In the genomic region with DNA sequence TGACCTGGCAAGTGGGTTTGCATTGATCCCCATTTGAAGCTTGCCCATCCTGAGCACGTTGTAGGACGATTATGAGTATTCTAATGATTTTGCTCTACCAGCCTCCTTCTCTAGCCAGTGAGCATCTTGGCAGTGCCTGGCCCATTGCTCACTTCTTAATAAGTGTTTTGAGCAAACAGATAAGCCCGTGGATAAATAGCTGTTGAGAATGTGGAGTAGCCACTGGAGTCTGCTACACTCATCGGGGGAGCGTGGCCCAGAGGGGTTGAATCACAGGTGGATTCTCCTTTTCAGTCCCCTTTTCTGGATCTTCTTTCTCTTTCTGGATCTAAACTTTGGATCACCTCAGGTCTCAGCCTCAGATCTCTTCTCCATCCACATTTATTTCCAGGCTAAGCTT, we compare ENCODE assay signal across 37 cellular contexts. TPM values are rescaled to one million over a fixed set of nuclear protein-coding genes. Genes with fewer than 3 reads are reported as not detected.
"Had no signal": no experiment of that assay in that cellular context is flagged by ENCODE, and none has a peak within 500 bp of the region (broad histone marks: within the 10 kb centered on the region; RNA-seq: fewer than 3 reads in every experiment).

No MANE protein-coding gene starts in this region.

- ATAC-seq: activated naive CD4-positive, alpha-beta T cell treated with anti-CD3 and anti-CD28 coated beads, Interleukin-2, amount 50 U/mL, for 72 hours; activated naive CD8-positive, alpha-beta T cell treated with anti-CD3 and anti-CD28 coated beads, Interleukin-2, amount 50 U/mL, for 24 hours; activated T-cell treated with anti-CD3 and anti-CD28 coated beads, Interleukin-2, amount 50 U/mL, for 4 hours; activated T-cell treated with anti-CD3 and anti-CD28 coated beads, Interleukin-2, amount 50 U/mL, for 72 hours; activated T-helper 17 cell treated with anti-CD3 and anti-CD28 coated beads, Interleukin-2, amount 50 U/mL, for 72 hours; body of pancreas had no signal

- H3K36me3 ChIP-seq: adrenal gland, ascending aorta, brain microvascular endothelial cell, breast epithelium, cardiac muscle cell had no signal

- H3K9me3 ChIP-seq: adrenal gland, ascending aorta, body of pancreas, breast epithelium had no signal

- H3K27ac ChIP-seq: adrenal gland, ascending aorta, body of pancreas, brain microvascular endothelial cell, breast epithelium, cardiac muscle cell had no signal

- H3K27me3 ChIP-seq: adrenal gland, ascending aorta, body of pancreas, brain microvascular endothelial cell, breast epithelium had no signal

- H3K4me3 ChIP-seq: adrenal gland, ascending aorta, body of pancreas, breast epithelium, cardiac muscle cell had no signal

- FAIRE-seq: astrocyte, bronchial epithelial cell had no signal

- DNase-seq: activated effector memory CD4-positive, alpha-beta T cell treated with anti-CD3 and anti-CD28 coated beads, Interleukin-2, amount 50 U/mL, for 16 hours; activated effector memory CD4-positive, alpha-beta T cell treated with Interleukin-2 at 50 U/mL for 16 hours; activated gamma-delta T cell; activated gamma-delta T cell treated with Interleukin-2 at 50 U/mL for 16 hours; activated naive CD4-positive, alpha-beta T cell; activated naive CD4-positive, alpha-beta T cell treated with anti-CD3 and anti-CD28 coated beads for 36 hours; activated naive CD4-positive, alpha-beta T cell treated with anti-CD3 and anti-CD28 coated beads, Interleukin-2, amount 10 ng/mL, durations not matched to agents 7 days and 5 days; activated naive CD4-positive, alpha-beta T cell treated with anti-CD3 and anti-CD28 coated beads, Interleukin-2, amount 50 U/mL, for 16 hours; activated naive CD4-positive, alpha-beta T cell treated with Interleukin-2 at 50 U/mL for 16 hours; activated naive CD8-positive, alpha-beta T cell treated with anti-CD3 and anti-CD28 coated beads for 36 hours; activated naive CD8-positive, alpha-beta T cell treated with anti-CD3 and anti-CD28 coated beads, Interleukin-2, amount 10 ng/mL, durations not matched to agents 7 days and 5 days; activated naive CD8-positive, alpha-beta T cell treated with anti-CD3 and anti-CD28 coated beads, Interleukin-2, amount 50 U/mL, for 24 hours; activated T-cell treated with anti-CD3 and anti-CD28 coated beads, Interleukin-2, amount 50 U/mL, for 1 hour; activated T-cell treated with anti-CD3 and anti-CD28 coated beads, Interleukin-2, amount 50 U/mL, for 24 hours; activated T-cell treated with anti-CD3 and anti-CD28 coated beads, Interleukin-2, amount 50 U/mL, for 4 hours; activated T-cell treated with anti-CD3 and anti-CD28 coated beads, Interleukin-2, amount 50 U/mL, for 48 hours; activated T-cell treated with anti-CD3 and anti-CD28 coated beads, Interleukin-2, amount 50 U/mL, for 72 hours; adrenal gland; amniotic stem cell; amygdala; anterior cingulate cortex; aorta; body of pancreas; brain microvascular endothelial cell; caudate nucleus; central memory CD4-positive, alpha-beta T cell; cerebellar nuclear complex had no signal

- H3K4me1 ChIP-seq: adrenal gland, ascending aorta, body of pancreas, breast epithelium had no signal

RNA-seq across cellular contexts. Expression of gene EDN3, which starts 15.9 kb away (rescaled TPM):
- total RNA-seq: activated naive CD4-positive, alpha-beta T cell treated with anti-CD3 and anti-CD28 coated beads for 36 hours; activated naive CD8-positive, alpha-beta T cell treated with anti-CD3 and anti-CD28 coated beads for 36 hours; activated T-cell treated with anti-CD3 and anti-CD28 coated beads, Interleukin-2, amount 50 U/mL, for 4 hours; activated T-cell treated with anti-CD3 and anti-CD28 coated beads, Interleukin-2, amount 50 U/mL, for 72 hours; activated T-helper 1 cell treated with anti-CD3 and anti-CD28 coated beads, Interleukin-12 subunit alpha, Interleukin-12 subunit beta, Interleukin-2, Interleukin-4 antibody, amounts not matched to agents 30 ng/mL and 10 ng/mL and 1 ng/mL, durations not matched to agents 14 hours and 24 hours and 36 hours; activated T-helper 2 cell treated with anti-CD3 and anti-CD28 coated beads, Interferon-gamma antibody, Interleukin-2, Interleukin-4, amounts not matched to agents 10 μg/mL and 5 μg/mL and 100 μg/mL, durations not matched to agents 14 hours and 24 hours and 36 hours; aorta; ascending aorta; astrocyte; bronchial epithelial cell; cardiac muscle cell; cardiac septum had no signal
